10 cellular contexts compared by ENCODE assay signal in the genomic region with DNA sequence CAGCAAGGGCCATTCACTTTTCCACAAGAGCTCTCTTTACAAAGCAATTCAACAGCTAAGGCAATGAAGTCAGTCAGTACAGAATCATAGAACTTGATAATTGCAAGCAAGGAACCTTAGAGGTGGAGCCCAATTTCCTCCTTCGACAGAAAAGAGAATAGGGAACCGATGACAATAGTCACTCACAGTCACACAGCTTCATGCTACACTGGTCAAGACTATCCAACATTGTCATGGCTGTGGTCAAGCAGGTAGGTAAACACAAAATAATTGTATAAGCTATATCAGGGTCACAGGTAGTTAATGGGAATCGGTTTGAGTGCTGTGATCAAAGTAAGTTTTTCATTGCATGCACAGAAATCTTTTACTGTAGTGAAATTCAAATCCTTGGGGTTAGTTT.
DNase-seq lines count a peak whose midpoint lies in the region; ATAC-seq lines count a peak whose summit lies in the region.
"Had no signal": no experiment of that assay in that cellular context is flagged by ENCODE, and none has a peak within 500 bp of the region (broad histone marks: within the 10 kb centered on the region; RNA-seq: fewer than 3 reads in every experiment).

No MANE protein-coding gene starts in this region.

- no peak overlapping the region for H3K4me3 Mint-ChIP-seq in stimulated activated memory B cell treated with anti-CD40 and anti-IgM and Interleukin-4, amounts not matched to agents 10 μg/mL and 1 μg/mL and 100 μg/mL, for 72 hours

- no peaks in the 10 kb centered on the region for H3K27me3 Mint-ChIP-seq in stimulated activated memory B cell treated with anti-CD40 and anti-IgM and Interleukin-4, amounts not matched to agents 10 μg/mL and 1 μg/mL and 100 μg/mL, for 72 hours

- H3K4me3 ChIP-seq in SJCRH30 = no peak overlapping the region
- H3K4me3 ChIP-seq: Peyer's patch had no signal

- no peaks in the 10 kb centered on the region for H3K9me3 Mint-ChIP-seq in stimulated activated memory B cell treated with anti-CD40 and anti-IgM and Interleukin-4, amounts not matched to agents 10 μg/mL and 1 μg/mL and 100 μg/mL, for 72 hours

- peak; percentile 4 for DNase-seq in SIG-M5 treated with dmso at 0.1 percent for 504 hours (lab: John Stamatoyannopoulos, UW; ENCODE audit: unreplicated experiment)
- no peak for DNase-seq in SIG-M5 (lab: John Stamatoyannopoulos, UW)
- no peak for DNase-seq in SJCRH30
- DNase-seq in NK-92 (lab: John Stamatoyannopoulos, UW; ENCODE audit: unreplicated experiment) = no peak
- no peak for DNase-seq in hepatic stellate cell (ENCODE audit: low spot score)
- DNase-seq: caudate nucleus, Peyer's patch had no signal

- peak; percentile 91 for ATAC-seq in HG02623 (IDR thresholded peaks at IDR 0.05; ENCODE audit: unreplicated experiment)
- ATAC-seq in HG03565 (IDR thresholded peaks at IDR 0.05; ENCODE audit: unreplicated experiment) = peak; percentile 94
- ATAC-seq in stimulated activated memory B cell treated with anti-CD40 and anti-IgM and Interleukin-4, amounts not matched to agents 10 μg/mL and 1 μg/mL and 100 μg/mL, for 72 hours = peak; percentile 69

- H3K27ac Mint-ChIP-seq in stimulated activated memory B cell treated with anti-CD40 and anti-IgM and Interleukin-4, amounts not matched to agents 10 μg/mL and 1 μg/mL and 100 μg/mL, for 72 hours = no peak overlapping the region

- no peaks in the 10 kb centered on the region for H3K9me3 ChIP-seq in SJCRH30 (replicated peaks)
- H3K9me3 ChIP-seq: Peyer's patch had no signal

- no peaks in the 10 kb centered on the region for H3K36me3 Mint-ChIP-seq in stimulated activated memory B cell treated with anti-CD40 and anti-IgM and Interleukin-4, amounts not matched to agents 10 μg/mL and 1 μg/mL and 100 μg/mL, for 72 hours

- H3K36me3 ChIP-seq in SJCRH30 = no peaks in the 10 kb centered on the region
- H3K36me3 ChIP-seq: Peyer's patch had no signal

- H3K27me3 ChIP-seq in SJCRH30 = no peaks in the 10 kb centered on the region
- H3K27me3 ChIP-seq: Peyer's patch had no signal

- H3K27ac ChIP-seq in SJCRH30 = no peak overlapping the region
- H3K27ac ChIP-seq: Peyer's patch had no signal

- H3K4me1 Mint-ChIP-seq in stimulated activated memory B cell treated with anti-CD40 and anti-IgM and Interleukin-4, amounts not matched to agents 10 μg/mL and 1 μg/mL and 100 μg/mL, for 72 hours = peaks cover 8% of the 10 kb centered on the region

- H3K4me1 ChIP-seq in SJCRH30 = no peaks in the 10 kb centered on the region
